Comparison of ENCODE assay signal across 19 cellular contexts in the genomic region with DNA sequence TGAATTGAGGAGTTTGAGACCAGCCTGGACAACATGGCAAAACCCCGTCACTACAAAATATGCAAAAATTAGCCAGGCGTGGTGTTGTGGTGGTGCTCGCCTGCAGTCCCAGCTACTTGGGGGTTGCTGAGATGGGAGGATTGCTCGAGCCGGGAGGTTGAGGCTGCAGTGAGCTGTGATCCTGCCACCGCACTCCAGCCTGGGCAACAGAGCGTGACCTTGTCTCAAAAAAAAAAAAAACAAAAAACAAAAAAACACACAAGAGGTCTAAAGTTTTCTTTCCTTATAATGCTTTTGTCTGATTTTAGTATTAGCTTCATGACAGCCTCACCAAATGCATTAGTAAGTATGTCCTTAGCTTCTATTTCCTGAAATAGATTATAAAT. TPM values are rescaled to one million over a fixed set of nuclear protein-coding genes. Genes with fewer than 3 reads are reported as not detected.
DNase-seq lines count a peak whose midpoint lies in the region; ATAC-seq, FAIRE-seq and TF ChIP-seq lines count a peak whose summit lies in the region.
"Had no signal": no experiment of that assay in that cellular context is flagged by ENCODE, and none has a peak within 500 bp of the region (broad histone marks: within the 10 kb centered on the region; RNA-seq: fewer than 3 reads in every experiment).

No MANE protein-coding gene starts in this region.

- H3K36me3 Mint-ChIP-seq in H9 (ENCODE audit: insufficient read depth in 1 of 3, low read depth in 3 of 3): peaks cover 9 to 37% (median 33%) of the 10 kb centered on the region in 3 experiments; a peak in 6 of 7 replicates

- H4K91ac ChIP-seq in H9 (ENCODE audit: insufficient read length, low read depth, low read length): no peak overlapping the region

- TF ChIP-seq POLR2A in HepG2 (IDR thresholded peaks at IDR 0.05; ENCODE audit: insufficient read depth in 1 of 2, low read depth in 2 of 2, low read length in 2 of 2): no peak
- TF ChIP-seq POLR2A in right lobe of liver (IDR thresholded peaks at IDR 0.05): no peak

- H2AK5ac ChIP-seq in H9 (ENCODE audit: insufficient read length, low read length): no peak overlapping the region

- H3K18ac ChIP-seq in H9 (ENCODE audit: insufficient read length, low read depth, low read length): no peak overlapping the region

- H3K9me3 ChIP-seq in HepG2 (ENCODE audit: low read length) (no peaks in the 10 kb centered on the region), right lobe of liver (no peaks in the 10 kb centered on the region), KOPT-K1 (ENCODE audit: insufficient read depth, low read length, poor library complexity, severe bottlenecking) (no peaks in the 10 kb centered on the region), H9 (ENCODE audit: control insufficient read depth, low read depth, low read length) (no peaks in the 10 kb centered on the region), lower lobe of right lung (no peaks in the 10 kb centered on the region)
- H3K9me3 ChIP-seq: HAP-1 had no signal

- POLR2A ChIA-PET in HepG2 (lab: Yijun Ruan, JAX): no interaction called here

- no peak overlapping the region for H2AFZ ChIP-seq in HepG2 (ENCODE audit: low read length)
- no peak overlapping the region for H2AFZ ChIP-seq in H9 (ENCODE audit: low read length)
- H2AFZ ChIP-seq: GM23338 had no signal

- H3K27me3 ChIP-seq in HepG2 (ENCODE audit: control insufficient read depth in 1 of 2, insufficient read depth in 2 of 2, low read length in 2 of 2) (no peaks in the 10 kb centered on the region), right lobe of liver (no peaks in the 10 kb centered on the region), H9 (ENCODE audit: insufficient read depth, low read length) (no peaks in the 10 kb centered on the region), lower lobe of right lung (ENCODE audit: low read depth) (no peaks in the 10 kb centered on the region)

- no TSS peak for BruUV-seq in HepG2 (replicated peaks; lab: Mats Ljungman, UMichigan)

- no peak overlapping the region for H3K27ac Mint-ChIP-seq in H9
- H3K27ac Mint-ChIP-seq: GM23338, HFFc6 had no signal

- peaks cover 21 to 90% of the 10 kb centered on the region in 2 experiments for H3K36me3 ChIP-seq in HepG2 (replicated peaks in 1 of 2; ENCODE audit: control insufficient read depth in 1 of 2, insufficient read depth in 2 of 2, low read length in 2 of 2)
- H3K36me3 ChIP-seq in right lobe of liver: peaks cover 0 to 11% (median 4%) of the 10 kb centered on the region in 4 donors
- H3K36me3 ChIP-seq in KOPT-K1 (ENCODE audit: insufficient read depth, low read length): peaks cover 54% of the 10 kb centered on the region
- H3K36me3 ChIP-seq in lower lobe of right lung: peaks cover 60% of the 10 kb centered on the region

- H3K4me3 ChIP-seq in HepG2 (replicated peaks in 1 of 3; ENCODE audit: insufficient read depth in 1 of 3, low read depth in 2 of 3, low read length in 3 of 3): no peak overlapping the region
- H3K4me3 ChIP-seq in right lobe of liver: no peak overlapping the region
- no peak overlapping the region for H3K4me3 ChIP-seq in lower lobe of right lung
- H3K4me3 ChIP-seq: GM23338, HAP-1 had no signal

- no peaks in the 10 kb centered on the region; a peak in 1 of 5 replicates for H3K9me3 Mint-ChIP-seq in H9
- H3K9me3 Mint-ChIP-seq: CD4-positive, alpha-beta memory T cell; GM23338; HFFc6 had no signal

- ATAC-seq in HepG2: no peak
- no peak for ATAC-seq in right lobe of liver
- ATAC-seq in lower lobe of right lung: no peak
- no peak for ATAC-seq in esophagus mucosa
- ATAC-seq: GM23338 had no signal

- no peaks in the 10 kb centered on the region for H3K79me1 ChIP-seq in H9 (ENCODE audit: insufficient read depth, low read depth, low read length, poor library complexity, severe bottlenecking)

- no peak overlapping the region for H2BK20ac ChIP-seq in H9 (ENCODE audit: low read depth, low read length, poor library complexity, severe bottlenecking)

- no peak overlapping the region for H3K23ac ChIP-seq in H9 (ENCODE audit: insufficient read length, low read depth, low read length)

- H3K79me2 ChIP-seq in HepG2 (ENCODE audit: insufficient read depth, low read length): peaks cover 9% of the 10 kb centered on the region
- H3K79me2 ChIP-seq in H9 (ENCODE audit: insufficient read depth, low read length): no peaks in the 10 kb centered on the region

- no peak overlapping the region for H3K4ac ChIP-seq in H9 (ENCODE audit: low read depth, low read length)

- H3K9ac ChIP-seq in HepG2 (ENCODE audit: insufficient read depth, low read depth, low read length) (no peak overlapping the region), H9 (ENCODE audit: extremely low read depth, insufficient read length, low read length) (no peak overlapping the region)

- H3K4me2 ChIP-seq in HepG2 (ENCODE audit: low read depth, low read length) (no peak overlapping the region), H9 (ENCODE audit: insufficient read depth, insufficient read length, low read length) (no peak overlapping the region)
- H3K4me2 ChIP-seq: GM23338 had no signal

- FAIRE-seq in HepG2 (lab: Jason Lieb, UNC): no peak
- FAIRE-seq in urothelium cell line (lab: Jason Lieb, UNC): peak; percentile 70
- FAIRE-seq: GM19239 had no signal

- CTCF ChIA-PET in HepG2 (lab: Yijun Ruan, JAX; ENCODE audit: low intra/inter-chr PET ratio, low total read pairs): no interaction called here

- H2BK15ac ChIP-seq in H9 (ENCODE audit: low read depth, low read length): no peak overlapping the region

- no peak overlapping the region for H2BK12ac ChIP-seq in H9 (ENCODE audit: insufficient read length, low read depth, low read length)

- in situ Hi-C loops in HepG2 (cut with HindIII; ENCODE audit: extremely low pct_ligation_motif_present, low pct_unique_long_range_greater_than_20kb): no loop called here

- H4K20me1 ChIP-seq in HepG2 (ENCODE audit: insufficient read depth, low read length) (no peaks in the 10 kb centered on the region), H9 (ENCODE audit: control insufficient read depth, insufficient read depth, insufficient read length) (no peaks in the 10 kb centered on the region)

- H3K4me1 Mint-ChIP-seq in H9: no peaks in the 10 kb centered on the region
- H3K4me1 Mint-ChIP-seq: GM23338 had no signal

- no peak overlapping the region for H3T11ph ChIP-seq in H9 (ENCODE audit: low read length)

- TF ChIP-seq CTCF in HepG2 (CRISPR knock-in tag; IDR thresholded peaks at IDR 0.05) (no peak), right lobe of liver (IDR thresholded peaks at IDR 0.05) (no peak), H9 (conservative IDR thresholded peaks at IDR 0.05) (no peak), lower lobe of right lung (IDR thresholded peaks at IDR 0.05) (no peak)

- no peaks in the 10 kb centered on the region for H3K23me2 ChIP-seq in H9 (ENCODE audit: insufficient read length, low read depth, low read length, poor library complexity, severe bottlenecking)

- DNase-seq in HepG2 (ENCODE audit: low spot score): no peak
- no peak for DNase-seq in right lobe of liver
- no peak for DNase-seq in epithelial cell of prostate (ENCODE audit: low read depth, low spot score)
- no peak for DNase-seq in urothelium cell line (ENCODE audit: low spot score)
- DNase-seq in H9: no peak
- DNase-seq in lower lobe of right lung: no peak
- DNase-seq: C1 segment of cervical spinal cord, Calu3, COR-L47, DMS53, DMS79 treated with DMSO at 0.1 percent for 48 hours, GF-D8, HFFc6 had no signal

- H4K8ac ChIP-seq in H9 (replicated peaks; ENCODE audit: insufficient read length, low read depth, low read length): no peak overlapping the region

- intact Hi-C loops in HepG2 (cut with micrococcal nuclease; ENCODE audit: unreplicated experiment) (no loop called here), right lobe of liver (cut with DNase I) (no loop called here), lower lobe of right lung (cut with DNase I) (no loop called here)

- H3K56ac ChIP-seq in H9 (ENCODE audit: insufficient read length, low read depth, low read length): no peak overlapping the region

- H3K4me1 ChIP-seq in HepG2 (ENCODE audit: insufficient read depth, low read length) (peaks cover 10% of the 10 kb centered on the region), right lobe of liver (no peaks in the 10 kb centered on the region), H9 (ENCODE audit: insufficient read depth, low read length) (no peaks in the 10 kb centered on the region), lower lobe of right lung (no peaks in the 10 kb centered on the region)
- H3K4me1 ChIP-seq: HAP-1 had no signal

- H3K27me3 Mint-ChIP-seq in H9 (ENCODE audit: low read depth): no peaks in the 10 kb centered on the region
- H3K27me3 Mint-ChIP-seq: CD4-positive, alpha-beta memory T cell had no signal

- H3K4me3 Mint-ChIP-seq in H9: no peak overlapping the region
- H3K4me3 Mint-ChIP-seq: CD4-positive, alpha-beta memory T cell; GM23338; HFFc6 had no signal

- 97% methylated on average over 7 of the region's 7 CpGs for WGBS in HepG2 (ENCODE audit: low lambda C conversion rate)
- 89% methylated on average over 5 of the region's 7 CpGs for WGBS in right lobe of liver (ENCODE audit: insufficient coverage, low coverage, low lambda C conversion rate, missing lambda C conversion rate)
- WGBS in H9 (ENCODE audit: extremely low coverage, insufficient read length, low lambda C conversion rate): no CpG with 5 or more reads among the region's 7 CpGs

- H3K14ac ChIP-seq in H9 (ENCODE audit: insufficient read depth, low read length): no peak overlapping the region

- H3K27ac ChIP-seq in HepG2 (ENCODE audit: extremely low read length, insufficient read depth, low read length) (no peak overlapping the region), right lobe of liver (no peak overlapping the region), KOPT-K1 (ENCODE audit: low read depth, low read length, poor library complexity, severe bottlenecking) (peak overlapping the region; percentile 89), epithelial cell of prostate (peak overlapping the region; percentile 9), H9 (ENCODE audit: insufficient read length, low read depth, low read length) (no peak overlapping the region), lower lobe of right lung (no peak overlapping the region)

- TF ChIP-seq EP300 in HepG2 (IDR thresholded peaks at IDR 0.05; ENCODE audit: low read depth in 2 of 2, low read length in 2 of 2) (no peak), HepG2 (CRISPR knock-in tag; IDR thresholded peaks at IDR 0.05; ENCODE audit: borderline replicate concordance) (no peak)

- TF ChIP-seq RAD21 in HepG2 (CRISPR knock-in tag; IDR thresholded peaks at IDR 0.05): no peak

- no peak overlapping the region for H4K5ac ChIP-seq in H9 (ENCODE audit: insufficient read length, low read depth, low read length)

- H2BK5ac ChIP-seq in H9 (ENCODE audit: insufficient read length, low read length): no peak overlapping the region

- no peak overlapping the region for H2BK120ac ChIP-seq in H9 (ENCODE audit: low read depth, low read length, poor library complexity, severe bottlenecking)

RNA-seq across cellular contexts. Expression of gene VPS54, which starts 43.1 kb away (rescaled TPM):
- total RNA-seq in HepG2 (2016; rRNA removed; fragmentation: Illumina TruSeq; extraction: Trizol): 64.7 and 75.4 TPM in 2 replicates
- total RNA-seq in HepG2 (2016; cell fraction: cytosol; rRNA removed; fragmentation: Illumina TruSeq; extraction: Trizol; ENCODE audit: low read depth): 23.8 and 25.8 TPM in 2 replicates
- 63.0 and 68.2 TPM in 2 replicates for total RNA-seq in HepG2 (2016; cell fraction: insoluble cytoplasmic fraction; rRNA removed; fragmentation: Illumina TruSeq; extraction: Trizol)
- 73.0 and 83.1 TPM in 2 replicates for total RNA-seq in HepG2 (2016; cell fraction: membrane; rRNA removed; fragmentation: Illumina TruSeq; extraction: Trizol)
- total RNA-seq in HepG2 (2016; cell fraction: nucleus; rRNA removed; fragmentation: Illumina TruSeq; extraction: Trizol): 56.5 and 65.0 TPM in 2 replicates
- polyA plus RNA-seq in HepG2 (2011; rRNA removed): 66.7 and 77.5 TPM in 2 replicates
- 24.3 and 39.3 TPM in 2 replicates for polyA plus RNA-seq in HepG2 (2011; cell fraction: cytosol; rRNA removed)
- 45.4 and 50.4 TPM in 2 replicates for polyA plus RNA-seq in HepG2 (2011; cell fraction: nucleus; rRNA removed)
- polyA plus RNA-seq in HepG2 (2012): 75.2 and 93.6 TPM in 2 replicates
- 9.0 and 9.6 TPM in 2 replicates for polyA plus RNA-seq in HepG2 (2016; cell fraction: cytosol; fragmentation: Illumina TruSeq; extraction: Trizol; ENCODE audit: low read depth)
- polyA plus RNA-seq in HepG2 (2016; cell fraction: insoluble cytoplasmic fraction; fragmentation: Illumina TruSeq; extraction: Trizol; ENCODE audit: low read depth): 54.6 and 54.7 TPM in 2 replicates
- 35.4 and 35.8 TPM in 2 replicates for polyA plus RNA-seq in HepG2 (2016; cell fraction: membrane; fragmentation: Illumina TruSeq; extraction: Trizol; ENCODE audit: low read depth)
- 77.5 and 83.9 TPM in 2 replicates for polyA plus RNA-seq in HepG2 (2016; cell fraction: nucleus; fragmentation: Illumina TruSeq; extraction: Trizol; ENCODE audit: insufficient read depth, low read depth)
- 7.4 and 30.0 TPM in 2 replicates for polyA minus RNA-seq in HepG2 (2011; rRNA and poly(A)+ RNA removed; ENCODE audit: low replicate concordance)
- 58.1 and 59.1 TPM in 2 replicates for polyA minus RNA-seq in HepG2 (2011; cell fraction: cytosol; rRNA and poly(A)+ RNA removed)
- 143 and 153 TPM in 2 replicates for polyA minus RNA-seq in HepG2 (2011; cell fraction: nucleus; rRNA and poly(A)+ RNA removed)
- total RNA-seq in right lobe of liver: 10 to 100 TPM; 11.6 to 12.5 (median 12.2) TPM
- 13.4 TPM in 2 replicates for total RNA-seq in H9 (2021)
- 26.7 TPM for total RNA-seq in lower lobe of right lung
- total RNA-seq in esophagus mucosa: 12.6 TPM

Comparison
In these comparisons a context has a peak if more than half of its experiments do, and no peak if none do; other contexts are left out.
1. H3K27ac ChIP-seq: peak in KOPT-K1 (single experiment) and epithelial cell of prostate (single experiment); none in HepG2 (single experiment), right lobe of liver (0 of 3), H9 (single experiment) and lower lobe of right lung (single experiment).